In genomic region chr13:50122465-50122864, GRCh38 we compare ENCODE assay signal across 10 cellular contexts.
DNase-seq lines count a peak whose midpoint lies in the region; ATAC-seq and TF ChIP-seq lines count a peak whose summit lies in the region.
"Had no signal": no experiment of that assay in that cellular context is flagged by ENCODE, and none has a peak within 500 bp of the region (broad histone marks: within the 10 kb centered on the region; RNA-seq: fewer than 3 reads in every experiment).

No MANE protein-coding gene starts in this region.

- H3K9me3 ChIP-seq in CD8-positive, alpha-beta memory T cell (ENCODE audit: low read length), result no peaks in the 10 kb centered on the region
- H3K9me3 ChIP-seq in neural progenitor cell (ENCODE audit: low read depth), result no peaks in the 10 kb centered on the region

- H3K4me1 ChIP-seq in CD8-positive, alpha-beta memory T cell (ENCODE audit: insufficient read depth, low read length), result peaks cover 31% of the 10 kb centered on the region
- H3K4me1 ChIP-seq in KMS-11 (ENCODE audit: low read depth, poor library complexity, severe bottlenecking) (peaks cover 24% of the 10 kb centered on the region), neural progenitor cell (peaks cover 16% of the 10 kb centered on the region)

- POLR2A ChIA-PET in CD8-positive, alpha-beta memory T cell (lab: Charles Lee), result no interaction called here

- H3K27ac ChIP-seq in CD8-positive, alpha-beta memory T cell (ENCODE audit: low read depth, low read length), result peak overlapping the region; percentile 95
- H3K27ac ChIP-seq in KMS-11 (no peak overlapping the region), neural progenitor cell (no peak overlapping the region)

- no peak for DNase-seq in CD8-positive, alpha-beta memory T cell
- DNase-seq in activated naive CD8-positive, alpha-beta T cell treated with anti-CD3 and anti-CD28 coated beads, Interleukin-2, amount 50 U/mL, for 24 hours, result no peak
- DNase-seq in neural progenitor cell (ENCODE audit: low spot score) (peak; percentile 13), NCI-H187 treated with DMSO at 0.1 percent for 48 hours (lab: John Stamatoyannopoulos, UW) (no peak), HuH-7.5 (ENCODE audit: low spot score) (no peak)
- no peak for DNase-seq in stimulated activated CD8-positive, alpha-beta memory T cell treated with anti-CD3 and anti-CD28 coated beads, Interleukin-4, amount 100 ng/mL, for 48 hours
- DNase-seq: NCI-H446 treated with DMSO at 0.1 percent for 48 hours, occipital lobe had no signal

- H3K27me3 Mint-ChIP-seq in CD8-positive, alpha-beta memory T cell, result peaks cover 5 to 9% of the 10 kb centered on the region in 2 donors
- peaks cover 8% of the 10 kb centered on the region for H3K27me3 Mint-ChIP-seq in activated naive CD8-positive, alpha-beta T cell treated with anti-CD3 and anti-CD28 coated beads, Interleukin-2, amount 50 U/mL, for 24 hours
- H3K27me3 Mint-ChIP-seq in neural progenitor cell (ENCODE audit: insufficient read depth, low read depth), result peaks cover 20% of the 10 kb centered on the region

- H2AFZ ChIP-seq in KMS-11 (ENCODE audit: low read depth) (no peak overlapping the region), neural progenitor cell (replicated peaks) (no peak overlapping the region)

- H4K20me1 ChIP-seq in KMS-11 (ENCODE audit: insufficient read depth) (no peaks in the 10 kb centered on the region), neural progenitor cell (ENCODE audit: low read depth) (peaks cover 53% of the 10 kb centered on the region)

- H3K27ac Mint-ChIP-seq in CD8-positive, alpha-beta memory T cell, result peak overlapping the region; percentile 43 to 99 (median 96)
- H3K27ac Mint-ChIP-seq in activated naive CD8-positive, alpha-beta T cell treated with anti-CD3 and anti-CD28 coated beads, Interleukin-2, amount 50 U/mL, for 24 hours, result peak overlapping the region; percentile 54
- H3K27ac Mint-ChIP-seq in neural progenitor cell, result no peak overlapping the region

- no peak overlapping the region for H3K4me3 ChIP-seq in CD8-positive, alpha-beta memory T cell (ENCODE audit: low read length)
- H3K4me3 ChIP-seq in KMS-11 (IDR thresholded peaks at IDR 0.05; ENCODE audit: insufficient read depth, low read depth, low read length) (no peak overlapping the region), neural progenitor cell (no peak overlapping the region)

- peaks cover 0 to 16% (median 3%) of the 10 kb centered on the region in 3 donors for H3K36me3 Mint-ChIP-seq in CD8-positive, alpha-beta memory T cell
- H3K36me3 Mint-ChIP-seq in activated naive CD8-positive, alpha-beta T cell treated with anti-CD3 and anti-CD28 coated beads, Interleukin-2, amount 50 U/mL, for 24 hours (ENCODE audit: low read depth), result peaks cover 9% of the 10 kb centered on the region
- H3K36me3 Mint-ChIP-seq in neural progenitor cell, result peaks cover 5% of the 10 kb centered on the region

- H3K36me3 ChIP-seq in CD8-positive, alpha-beta memory T cell (ENCODE audit: insufficient read depth, low read length), result no peaks in the 10 kb centered on the region
- no peaks in the 10 kb centered on the region for H3K36me3 ChIP-seq in KMS-11 (ENCODE audit: insufficient read depth)
- H3K36me3 ChIP-seq in neural progenitor cell, result no peaks in the 10 kb centered on the region

- H3K4me2 ChIP-seq in KMS-11 (peak overlapping the region; percentile 31; the same call in 1 of the 2 replicates), neural progenitor cell (no peak overlapping the region)

- H3K27me3 ChIP-seq in CD8-positive, alpha-beta memory T cell (ENCODE audit: insufficient read depth, low read length, poor library complexity, severe bottlenecking), result no peaks in the 10 kb centered on the region
- no peaks in the 10 kb centered on the region for H3K27me3 ChIP-seq in KMS-11 (ENCODE audit: insufficient read depth, low read depth)
- H3K27me3 ChIP-seq in neural progenitor cell, result peaks cover 80% of the 10 kb centered on the region

- TF ChIP-seq POLR2A in GM18505 (IDR thresholded peaks at IDR 0.05; ENCODE audit: borderline replicate concordance, extremely low read depth, insufficient read depth, insufficient read length), result no peak

- CTCF ChIA-PET in CD8-positive, alpha-beta memory T cell (lab: Charles Lee), result interaction anchor here (1.2 kb wide), 1 partner anchor 12 kb away, joined by 3 read pairs; no protein-coding TSS in a partner anchor

- H3K79me2 ChIP-seq in KMS-11 (ENCODE audit: insufficient read depth, low read depth) (peaks cover 42% of the 10 kb centered on the region), neural progenitor cell (ENCODE audit: low read depth) (no peaks in the 10 kb centered on the region)

- H3F3A ChIP-seq in neural progenitor cell (ENCODE audit: low read depth), result peaks cover 32% of the 10 kb centered on the region

- H3K9ac ChIP-seq in KMS-11 (no peak overlapping the region; the same call in 1 of the 2 replicates), neural progenitor cell (no peak overlapping the region)

- no peaks in the 10 kb centered on the region for H3K9me3 Mint-ChIP-seq in CD8-positive, alpha-beta memory T cell
- H3K9me3 Mint-ChIP-seq in activated naive CD8-positive, alpha-beta T cell treated with anti-CD3 and anti-CD28 coated beads, Interleukin-2, amount 50 U/mL, for 24 hours, result no peaks in the 10 kb centered on the region
- H3K9me3 Mint-ChIP-seq in neural progenitor cell, result peaks cover 3% of the 10 kb centered on the region

- TF ChIP-seq CTCF in KMS-11 (conservative IDR thresholded peaks at IDR 0.05; ENCODE audit: low read depth, low read length) (no peak), neural progenitor cell (IDR thresholded peaks at IDR 0.05) (no peak)

- peak overlapping the region; percentile 25 to 93 (median 92) for H3K4me3 Mint-ChIP-seq in CD8-positive, alpha-beta memory T cell
- H3K4me3 Mint-ChIP-seq in activated naive CD8-positive, alpha-beta T cell treated with anti-CD3 and anti-CD28 coated beads, Interleukin-2, amount 50 U/mL, for 24 hours, result no peak overlapping the region
- peak overlapping the region; percentile 54 for H3K4me3 Mint-ChIP-seq in neural progenitor cell

- ATAC-seq in activated naive CD8-positive, alpha-beta T cell treated with anti-CD3 and anti-CD28 coated beads, Interleukin-2, amount 50 U/mL, for 24 hours, result no peak
- ATAC-seq in GM18505 (IDR thresholded peaks at IDR 0.05; ENCODE audit: unreplicated experiment), result no peak

- peaks cover 39 to 66% (median 57%) of the 10 kb centered on the region in 3 donors for H3K4me1 Mint-ChIP-seq in CD8-positive, alpha-beta memory T cell
- H3K4me1 Mint-ChIP-seq in activated naive CD8-positive, alpha-beta T cell treated with anti-CD3 and anti-CD28 coated beads, Interleukin-2, amount 50 U/mL, for 24 hours, result peaks cover 45% of the 10 kb centered on the region
- H3K4me1 Mint-ChIP-seq in neural progenitor cell, result peaks cover 23% of the 10 kb centered on the region
